8 cellular contexts compared by ENCODE assay signal in genomic region chr11:35615911-35616900, GRCh38. TPM values are rescaled to one million over a fixed set of nuclear protein-coding genes. Genes with fewer than 3 reads are reported as not detected.
DNase-seq lines count a peak whose midpoint lies in the region; ATAC-seq and TF ChIP-seq lines count a peak whose summit lies in the region.

No MANE protein-coding gene starts in this region.

- peak; percentile 73 for ATAC-seq in naive thymus-derived CD4-positive, alpha-beta T cell
- ATAC-seq in HG03342 (IDR thresholded peaks at IDR 0.05; ENCODE audit: unreplicated experiment), result no peak

- no peaks in the 10 kb centered on the region for H3K9me3 Mint-ChIP-seq in activated naive CD4-positive, alpha-beta T cell treated with anti-CD3 and anti-CD28 coated beads, Interleukin-2, amount 50 U/mL, for 24 hours
- no peaks in the 10 kb centered on the region for H3K9me3 Mint-ChIP-seq in naive thymus-derived CD4-positive, alpha-beta T cell

- peak overlapping the region; percentile 33 for H3K4me3 Mint-ChIP-seq in activated naive CD4-positive, alpha-beta T cell treated with anti-CD3 and anti-CD28 coated beads, Interleukin-2, amount 50 U/mL, for 24 hours
- H3K4me3 Mint-ChIP-seq in naive thymus-derived CD4-positive, alpha-beta T cell, result peak overlapping the region in 6 of 10 donors; percentile 22 to 86 (median 64)

- no peak overlapping the region for H3K27ac Mint-ChIP-seq in activated naive CD4-positive, alpha-beta T cell treated with anti-CD3 and anti-CD28 coated beads, Interleukin-2, amount 50 U/mL, for 24 hours
- H3K27ac Mint-ChIP-seq in naive thymus-derived CD4-positive, alpha-beta T cell, result no peak overlapping the region

- H3K36me3 Mint-ChIP-seq in activated naive CD4-positive, alpha-beta T cell treated with anti-CD3 and anti-CD28 coated beads, Interleukin-2, amount 50 U/mL, for 24 hours, result no peaks in the 10 kb centered on the region
- H3K36me3 Mint-ChIP-seq in naive thymus-derived CD4-positive, alpha-beta T cell, result no peaks in the 10 kb centered on the region

- peaks cover 10% of the 10 kb centered on the region for H3K4me1 Mint-ChIP-seq in activated naive CD4-positive, alpha-beta T cell treated with anti-CD3 and anti-CD28 coated beads, Interleukin-2, amount 50 U/mL, for 24 hours
- H3K4me1 Mint-ChIP-seq in naive thymus-derived CD4-positive, alpha-beta T cell, result peaks cover 0 to 18% (median 12%) of the 10 kb centered on the region in 7 donors

- TF ChIP-seq CTCF in LNCAP (IDR thresholded peaks at IDR 0.05), result peak; percentile 70

- H3K27ac ChIP-seq in naive thymus-derived CD4-positive, alpha-beta T cell (ENCODE audit: low read depth, low read length), result no peak overlapping the region

- no peaks in the 10 kb centered on the region for H3K9me3 ChIP-seq in naive thymus-derived CD4-positive, alpha-beta T cell (ENCODE audit: control insufficient read depth in 2 of 3, low read length in 3 of 3)

- CTCF ChIA-PET in naive thymus-derived CD4-positive, alpha-beta T cell (lab: Charles Lee), result interaction anchor here (0.6 to 1.7 kb wide), 11 partner anchors 52 to 886 kb away, joined by 3 to 9 read pairs (median 3); no protein-coding TSS in a partner anchor

- DNase-seq in activated naive CD4-positive, alpha-beta T cell (lab: John Stamatoyannopoulos, UW), result no peak
- DNase-seq in RPMI7951 (ENCODE audit: low read depth) (peak; percentile 49), mucosa of gallbladder (ENCODE audit: low spot score) (no peak)
- peak; percentile 16 for DNase-seq in effector CD4-positive, alpha-beta T cell
- peak in 7 of 9 donors; percentile 20 to 53 (median 38) for DNase-seq in naive thymus-derived CD4-positive, alpha-beta T cell

- peaks cover 0 to 18% of the 10 kb centered on the region in 2 donors for H3K4me1 ChIP-seq in naive thymus-derived CD4-positive, alpha-beta T cell (ENCODE audit: control insufficient read depth in 2 of 2, insufficient read depth in 2 of 2, low read length in 2 of 2)

- intact Hi-C loops in naive thymus-derived CD4-positive, alpha-beta T cell (cut with micrococcal nuclease), result loop anchor here (1.0 to 5.0 kb wide), 10 partner anchors 206 to 1131 kb away; partner anchors contain the start of gene TRAF6 (in 1 of the 2)

- H3K27me3 ChIP-seq in naive thymus-derived CD4-positive, alpha-beta T cell (ENCODE audit: control insufficient read depth in 2 of 2, insufficient read depth in 2 of 2, low read length in 2 of 2), result peaks cover 0 to 11% of the 10 kb centered on the region in 2 donors

- POLR2A ChIA-PET in naive thymus-derived CD4-positive, alpha-beta T cell (lab: Charles Lee), result no interaction called here

- no peak overlapping the region for H3K4me3 ChIP-seq in naive thymus-derived CD4-positive, alpha-beta T cell (ENCODE audit: low read length)

- peaks cover 34% of the 10 kb centered on the region for H3K27me3 Mint-ChIP-seq in activated naive CD4-positive, alpha-beta T cell treated with anti-CD3 and anti-CD28 coated beads, Interleukin-2, amount 50 U/mL, for 24 hours
- H3K27me3 Mint-ChIP-seq in naive thymus-derived CD4-positive, alpha-beta T cell, result peaks cover 48 to 70% (median 63%) of the 10 kb centered on the region in 5 donors

- no peaks in the 10 kb centered on the region for H3K36me3 ChIP-seq in naive thymus-derived CD4-positive, alpha-beta T cell (ENCODE audit: control insufficient read depth in 2 of 3, insufficient read depth in 3 of 3, low read length in 3 of 3)

RNA-seq across cellular contexts. Expression of gene FJX1, which starts 2.1 kb away (rescaled TPM):
- 7.0 and 7.9 TPM in 2 replicates for total RNA-seq in RPMI7951 (2014; rRNA removed; shearing (Covaris generic))
- total RNA-seq in naive thymus-derived CD4-positive, alpha-beta T cell, result under 1 TPM in 1 of 5 experiments, not detected in 4; 0.15 TPM
- polyA plus RNA-seq in naive thymus-derived CD4-positive, alpha-beta T cell, result not detected
- 1.9 TPM for total RNA-seq in mucosa of gallbladder

RNA-seq across cellular contexts. Expression of gene TRIM44, which starts 46.4 kb away (rescaled TPM):
- 18.2 and 27.6 TPM in 2 replicates for total RNA-seq in RPMI7951 (2014; rRNA removed; shearing (Covaris generic))
- total RNA-seq in naive thymus-derived CD4-positive, alpha-beta T cell, result 10 to 100 TPM; 35.7 to 60.8 (median 58.6) TPM
- polyA plus RNA-seq in naive thymus-derived CD4-positive, alpha-beta T cell, result 10 to 100 TPM; 50.2 to 60.1 TPM
- 69.8 TPM for total RNA-seq in mucosa of gallbladder

Comparison
In these comparisons a context has a peak if more than half of its experiments do, and no peak if none do; other contexts are left out.
1. DNase-seq: peak in RPMI7951 (single experiment), effector CD4-positive, alpha-beta T cell (single experiment) and naive thymus-derived CD4-positive, alpha-beta T cell (7 of 9); none in activated naive CD4-positive, alpha-beta T cell (0 of 4) and mucosa of gallbladder (single experiment).